Comparison of ENCODE assay signal across 6 cellular contexts in genomic region chr16:2205967-2206313, GRCh38. TPM values are rescaled to one million over a fixed set of nuclear protein-coding genes. Genes with fewer than 3 reads are reported as not detected.
A peak's percentile ranks its signal among the peaks of the same experiment; 100 is the strongest.
DNase-seq lines count a peak whose midpoint lies in the region; ATAC-seq and TF ChIP-seq lines count a peak whose summit lies in the region.

No MANE protein-coding gene starts in this region.

- no peak for DNase-seq in CD8-positive, alpha-beta T cell
- DNase-seq in colonic mucosa (no peak), progenitor cell of endocrine pancreas (ENCODE audit: low spot score, unreplicated experiment) (no peak)
- DNase-seq in activated CD4-positive, alpha-beta T cell treated with anti-CD3 and anti-CD28 coated beads for 1 hour: no peak
- DNase-seq in effector CD8-positive, alpha-beta T cell (lab: John Stamatoyannopoulos, UW): no peak

- H3K36me3 Mint-ChIP-seq in CD8-positive, alpha-beta T cell: peaks cover 28% of the 10 kb centered on the region
- peaks cover 4% of the 10 kb centered on the region for H3K36me3 Mint-ChIP-seq in progenitor cell of endocrine pancreas (ENCODE audit: insufficient read depth)

- H3K9me3 Mint-ChIP-seq in CD8-positive, alpha-beta T cell: no peaks in the 10 kb centered on the region
- H3K9me3 Mint-ChIP-seq in progenitor cell of endocrine pancreas (ENCODE audit: low read depth): no peaks in the 10 kb centered on the region

- H3K36me3 ChIP-seq in CD8-positive, alpha-beta T cell (ENCODE audit: insufficient read depth, low read length): peaks cover 16% of the 10 kb centered on the region
- H3K36me3 ChIP-seq in colonic mucosa: peaks cover 8% of the 10 kb centered on the region

- CTCF ChIA-PET in CD8-positive, alpha-beta T cell (lab: Charles Lee): no interaction called here

- POLR2A ChIA-PET in CD8-positive, alpha-beta T cell (lab: Charles Lee): interaction anchor here (0.6 to 2.8 kb wide), 9 partner anchors 9 to 241 kb away, joined by 3 to 23 read pairs (median 5); partner anchors contain the start of genes E4F1, ECI1, PGP and RNPS1

- no peaks in the 10 kb centered on the region for H3K27me3 Mint-ChIP-seq in CD8-positive, alpha-beta T cell (ENCODE audit: low read depth)
- no peaks in the 10 kb centered on the region for H3K27me3 Mint-ChIP-seq in progenitor cell of endocrine pancreas

- intact Hi-C loops in CD8-positive, alpha-beta T cell (cut with DNase I, micrococcal nuclease): loop anchor here (1.0 to 5.0 kb wide), 11 partner anchors 8 to 434 kb away; partner anchors contain the start of genes ABCA3 (in 2 of the 2), E4F1 (in 2 of the 2), ECI1 (in 2 of the 2) and RNPS1 (in 2 of the 2)
- intact Hi-C loops in colonic mucosa (cut with DNase I): loop anchor here (10.0 kb wide), 1 partner anchor 309 kb away; the partner anchor contains the start of gene ATP6V0C

- peak overlapping the region; percentile 91 for H3K27ac Mint-ChIP-seq in CD8-positive, alpha-beta T cell
- peak overlapping the region; percentile 16 for H3K27ac Mint-ChIP-seq in progenitor cell of endocrine pancreas

- peaks cover 15% of the 10 kb centered on the region for H3K4me1 ChIP-seq in CD8-positive, alpha-beta T cell (ENCODE audit: insufficient read depth, low read length)
- peaks cover 12% of the 10 kb centered on the region for H3K4me1 ChIP-seq in colonic mucosa

- peaks cover 19% of the 10 kb centered on the region for H3K4me1 Mint-ChIP-seq in CD8-positive, alpha-beta T cell (ENCODE audit: low read depth)
- peaks cover 11% of the 10 kb centered on the region for H3K4me1 Mint-ChIP-seq in progenitor cell of endocrine pancreas (ENCODE audit: low read depth)

- ATAC-seq in CD8-positive, alpha-beta T cell: no peak
- peak; percentile 9 for ATAC-seq in HG03095 (IDR thresholded peaks at IDR 0.05; ENCODE audit: unreplicated experiment)

- no peaks in the 10 kb centered on the region for H3K9me3 ChIP-seq in CD8-positive, alpha-beta T cell (ENCODE audit: low read length)
- no peaks in the 10 kb centered on the region for H3K9me3 ChIP-seq in colonic mucosa

- no peak for TF ChIP-seq CTCF in CD8-positive, alpha-beta T cell (IDR thresholded peaks at IDR 0.05)
- TF ChIP-seq CTCF in colonic mucosa (IDR thresholded peaks at IDR 0.05) (no peak), progenitor cell of endocrine pancreas (IDR thresholded peaks at IDR 0.05; ENCODE audit: unreplicated experiment) (no peak)

- peak overlapping the region; percentile 83 for H3K27ac ChIP-seq in CD8-positive, alpha-beta T cell (ENCODE audit: low read depth, low read length)
- H3K27ac ChIP-seq in colonic mucosa: peak overlapping the region; percentile 92

- H3K4me3 ChIP-seq in CD8-positive, alpha-beta T cell (ENCODE audit: low read depth, low read length): peak overlapping the region; percentile 94
- H3K4me3 ChIP-seq in colonic mucosa: peak overlapping the region; percentile 58

- H3K4me3 Mint-ChIP-seq in CD8-positive, alpha-beta T cell: peak overlapping the region; percentile 87
- peak overlapping the region; percentile 75 for H3K4me3 Mint-ChIP-seq in progenitor cell of endocrine pancreas (ENCODE audit: low read depth)

- H3K27me3 ChIP-seq in CD8-positive, alpha-beta T cell (ENCODE audit: insufficient read depth, low read length): no peaks in the 10 kb centered on the region
- no peaks in the 10 kb centered on the region for H3K27me3 ChIP-seq in colonic mucosa

- peak overlapping the region; percentile 66 to 82 for H3K9ac ChIP-seq in colonic mucosa (ENCODE audit: low read depth in 2 of 2, low read length in 2 of 2)

RNA-seq across cellular contexts. Expression of gene MLST8, which starts 0.7 kb away (rescaled TPM):
- 10 to 100 TPM; 29.9 to 30.8 TPM for total RNA-seq in CD8-positive, alpha-beta T cell
- 10 to 100 TPM; 26.5 to 53.5 TPM for total RNA-seq in colonic mucosa
- 51.5 TPM in 2 replicates for total RNA-seq in progenitor cell of endocrine pancreas

RNA-seq across cellular contexts. Expression of gene BRICD5, which starts 4.7 kb away (rescaled TPM):
- total RNA-seq in CD8-positive, alpha-beta T cell: 1 to 10 TPM; 2.1 to 6.1 TPM
- total RNA-seq in colonic mucosa: 10 to 100 TPM in 1 of 2 donors, 1 to 10 TPM in 1; 7.7 to 15.2 TPM
- 22.5 and 24.6 TPM in 2 replicates for total RNA-seq in progenitor cell of endocrine pancreas

RNA-seq across cellular contexts. Expression of gene PGP, which starts 8.7 kb away (rescaled TPM):
- 1 to 10 TPM; 7.7 TPM for total RNA-seq in CD8-positive, alpha-beta T cell
- 10 to 100 TPM; 17.1 to 37.3 TPM for total RNA-seq in colonic mucosa
- total RNA-seq in progenitor cell of endocrine pancreas: 28.5 and 30.6 TPM in 2 replicates

RNA-seq across cellular contexts. Expression of gene CASKIN1, which starts 9.5 kb away (rescaled TPM):
- total RNA-seq in CD8-positive, alpha-beta T cell: under 1 TPM; 0.06 to 0.08 TPM
- total RNA-seq in colonic mucosa: under 1 TPM; 0.07 to 0.27 TPM
- total RNA-seq in progenitor cell of endocrine pancreas: 12.7 and 13.1 TPM in 2 replicates

RNA-seq across cellular contexts. Expression of gene E4F1, which starts 17.5 kb away (rescaled TPM):
- total RNA-seq in CD8-positive, alpha-beta T cell: 10 to 100 TPM; 36.3 to 37.5 TPM
- total RNA-seq in colonic mucosa (10 to 100 TPM; 19.9 to 37.4 TPM), progenitor cell of endocrine pancreas (30.9 and 33.7 TPM in 2 replicates)
